33 cellular contexts compared by ENCODE assay signal in genomic region chr10:76991571-76991970, GRCh38.
"Had no signal": no experiment of that assay in that cellular context is flagged by ENCODE, and none has a peak within 500 bp of the region (broad histone marks: within the 10 kb centered on the region; RNA-seq: fewer than 3 reads in every experiment).

No MANE protein-coding gene starts in this region.

- H3K27ac ChIP-seq: ascending aorta, cardiac muscle cell, RWPE1, SJCRH30, SK-N-MC, WERI-Rb-1 had no signal

- ATAC-seq: activated T-cell treated with anti-CD3 and anti-CD28 coated beads, Interleukin-2, amount 50 U/mL, for 72 hours; activated T-helper 17 cell treated with anti-CD3 and anti-CD28 coated beads, Interleukin-2, amount 50 U/mL, for 72 hours; PC-3 had no signal

- H3K9me3 ChIP-seq: ascending aorta, SJCRH30 had no signal

- H3K4me1 ChIP-seq: SJCRH30 had no signal

- H3K27me3 ChIP-seq: ascending aorta, cardiac muscle cell, SJCRH30 had no signal

- H3K4me3 ChIP-seq: ascending aorta, cardiac muscle cell, SJCRH30, SK-N-MC had no signal

- FAIRE-seq: RCC 7860 had no signal

- H3K36me3 ChIP-seq: ascending aorta, cardiac muscle cell, SJCRH30, WERI-Rb-1 had no signal

- DNase-seq: activated CD4-positive, alpha-beta memory T cell treated with anti-CD3 and anti-CD28 coated beads, Interleukin-2, amount 10 ng/mL, durations not matched to agents 7 days and 5 days; activated CD4-positive, alpha-beta T cell treated with anti-CD3 and anti-CD28 coated beads for 1 hour; activated CD4-positive, alpha-beta T cell treated with anti-CD3 and anti-CD28 coated beads for 48 hours; activated CD4-positive, CD25-positive, alpha-beta regulatory T cell; activated effector memory CD4-positive, alpha-beta T cell treated with anti-CD3 and anti-CD28 coated beads, Interleukin-2, amount 50 U/mL, for 16 hours; activated naive CD4-positive, alpha-beta T cell; activated naive CD4-positive, alpha-beta T cell treated with anti-CD3 and anti-CD28 coated beads, Interleukin-2, amount 50 U/mL, for 16 hours; activated naive CD8-positive, alpha-beta T cell treated with anti-CD3 and anti-CD28 coated beads for 36 hours; activated T-cell treated with anti-CD3 and anti-CD28 coated beads, Interleukin-2, amount 50 U/mL, for 1 hour; activated T-cell treated with anti-CD3 and anti-CD28 coated beads, Interleukin-2, amount 50 U/mL, for 72 hours; amygdala; Karpas-422; KBM-7; NCI-H1048; NCI-H1105 treated with DMSO at 0.1 percent for 48 hours; NCI-H1436; NCI-H1694; NCI-H1930; NCI-H345; NCI-H524 treated with DMSO at 0.1 percent for 48 hours; NCI-H748 treated with DMSO at 0.1 percent for 48 hours; NK-92 treated with Interleukin-12 subunit alpha and Interleukin-12 subunit beta, amount 100 ng/mL, for 24 hours; PC-3; SHP77; SJCRH30; T1000; WERI-Rb-1 had no signal
